Comparison of ENCODE assay signal across 10 cellular contexts in the genomic region with DNA sequence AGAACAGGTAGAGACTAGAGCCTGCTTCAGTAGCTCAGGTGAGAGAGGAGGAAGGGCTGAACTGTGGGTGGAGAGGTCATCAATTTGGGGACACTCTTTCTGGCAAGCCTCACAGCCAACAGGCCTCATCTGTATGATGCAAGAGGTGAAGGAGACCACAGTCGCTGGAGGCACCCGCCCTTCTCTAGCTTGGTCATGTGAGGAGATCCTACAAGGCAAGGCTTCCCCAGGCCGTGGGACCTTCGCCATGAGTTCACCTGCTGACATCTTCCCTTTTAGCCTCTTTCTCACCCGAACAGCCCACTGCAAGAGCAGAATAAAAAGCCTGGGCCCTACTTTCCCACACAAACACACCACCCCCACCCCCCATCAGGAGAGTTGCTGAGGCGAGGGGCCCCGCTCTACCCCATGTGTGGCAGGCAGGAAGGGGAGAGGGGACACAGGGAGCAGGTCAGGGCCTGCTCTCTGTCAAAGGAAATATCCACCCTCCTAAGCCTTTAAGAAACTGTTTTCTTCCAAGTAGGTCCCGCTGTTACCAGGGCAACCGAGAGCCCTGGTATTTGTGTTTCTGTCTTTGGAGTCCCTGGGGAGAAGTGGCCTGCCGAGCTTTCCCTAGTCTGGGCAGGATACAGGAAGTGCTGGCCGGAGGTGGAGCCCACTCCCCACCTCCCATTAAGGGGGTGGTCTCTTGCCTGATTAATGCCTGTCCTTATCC. TPM values are rescaled to one million over a fixed set of nuclear protein-coding genes. Genes with fewer than 3 reads are reported as not detected.
A peak's percentile ranks its signal among the peaks of the same experiment; 100 is the strongest.
DNase-seq lines count a peak whose midpoint lies in the region; ATAC-seq and TF ChIP-seq lines count a peak whose summit lies in the region.
"Had no signal": no experiment of that assay in that cellular context is flagged by ENCODE, and none has a peak within 500 bp of the region (broad histone marks: within the 10 kb centered on the region; RNA-seq: fewer than 3 reads in every experiment).

No MANE protein-coding gene starts in this region.

- H3K79me1 ChIP-seq in trophoblast cell (ENCODE audit: low read length): peaks cover 12% of the 10 kb centered on the region

- intact Hi-C loops in CD4-positive, alpha-beta T cell (cut with DNase I, micrococcal nuclease): loop anchor here in 1 of 2 experiments (2.0 kb wide), 1 partner anchor 21 kb away; no protein-coding TSS in a partner anchor

- no peaks in the 10 kb centered on the region for H3K27me3 ChIP-seq in CD4-positive, alpha-beta T cell (ENCODE audit: control insufficient read depth, insufficient read depth, low read length)
- H3K27me3 ChIP-seq in SJSA1 (replicated peaks): no peaks in the 10 kb centered on the region
- no peaks in the 10 kb centered on the region for H3K27me3 ChIP-seq in trophoblast cell (ENCODE audit: insufficient read depth, low read length)
- no peaks in the 10 kb centered on the region for H3K27me3 ChIP-seq in foreskin keratinocyte

- H2AFZ ChIP-seq in trophoblast cell (ENCODE audit: insufficient read depth, low read length, poor library complexity): no peak overlapping the region

- peak overlapping the region; percentile 71 for H3K14ac ChIP-seq in trophoblast cell (ENCODE audit: low read length)

- H4K91ac ChIP-seq in trophoblast cell (ENCODE audit: low read depth, low read length): peak overlapping the region; percentile 68

- H3K9me3 Mint-ChIP-seq in CD4-positive, alpha-beta T cell: no peaks in the 10 kb centered on the region
- H3K9me3 Mint-ChIP-seq in glutamatergic neuron (ENCODE audit: unreplicated experiment): no peaks in the 10 kb centered on the region
- H3K9me3 Mint-ChIP-seq: activated naive CD4-positive, alpha-beta T cell treated with anti-CD3 and anti-CD28 coated beads for 36 hours had no signal

- no peak for DNase-seq in CD4-positive, alpha-beta T cell
- peak; percentile 63 to 71 for DNase-seq in SJSA1 (ENCODE audit: low read depth in 1 of 2, low spot score in 2 of 2)
- no peak for DNase-seq in glutamatergic neuron
- DNase-seq in trophoblast cell: no peak
- no peak for DNase-seq in activated naive CD4-positive, alpha-beta T cell treated with anti-CD3 and anti-CD28 coated beads, Interleukin-2, amount 50 U/mL, for 16 hours
- DNase-seq in KG1 (lab: John Stamatoyannopoulos, UW): no peak
- no peak for DNase-seq in foreskin keratinocyte
- DNase-seq: activated naive CD4-positive, alpha-beta T cell treated with anti-CD3 and anti-CD28 coated beads for 36 hours; OCI-M1 had no signal

- no peak overlapping the region for H3K4ac ChIP-seq in trophoblast cell (ENCODE audit: low read depth, low read length)

- no peaks in the 10 kb centered on the region for H3K36me3 Mint-ChIP-seq in CD4-positive, alpha-beta T cell (ENCODE audit: low read depth)
- H3K36me3 Mint-ChIP-seq in glutamatergic neuron (ENCODE audit: unreplicated experiment): no peaks in the 10 kb centered on the region

- peaks cover 2% of the 10 kb centered on the region for H3K79me2 ChIP-seq in trophoblast cell (ENCODE audit: control insufficient read depth, insufficient read depth, low read length, poor library complexity)

- peaks cover 45% of the 10 kb centered on the region for H3K4me1 Mint-ChIP-seq in CD4-positive, alpha-beta T cell (ENCODE audit: low read depth)
- peaks cover 12% of the 10 kb centered on the region for H3K4me1 Mint-ChIP-seq in glutamatergic neuron (ENCODE audit: low read depth, unreplicated experiment)

- H3K4me1 ChIP-seq in SJSA1 (replicated peaks): peaks cover 39% of the 10 kb centered on the region
- H3K4me1 ChIP-seq in trophoblast cell (ENCODE audit: control insufficient read depth in 1 of 2, insufficient read depth in 2 of 2, low read length in 2 of 2): peaks cover 35 to 50% of the 10 kb centered on the region in 2 experiments
- no peaks in the 10 kb centered on the region for H3K4me1 ChIP-seq in foreskin keratinocyte

- peak overlapping the region; percentile 19 for H2AK5ac ChIP-seq in trophoblast cell (ENCODE audit: low read length)

- H3K9ac ChIP-seq in trophoblast cell (ENCODE audit: low read length): no peak overlapping the region

- peak overlapping the region; percentile 39 for H3K4me2 ChIP-seq in trophoblast cell (ENCODE audit: low read length)

- POLR2A ChIA-PET in CD4-positive, alpha-beta T cell (lab: Charles Lee): no interaction called here

- no peak for ATAC-seq in CD4-positive, alpha-beta T cell (ENCODE audit: poor library complexity)
- no peak for ATAC-seq in GM19455 (IDR thresholded peaks at IDR 0.05; ENCODE audit: unreplicated experiment)
- no peak for ATAC-seq in foreskin keratinocyte

- H3K36me3 ChIP-seq in SJSA1: no peaks in the 10 kb centered on the region
- no peaks in the 10 kb centered on the region for H3K36me3 ChIP-seq in trophoblast cell (ENCODE audit: control insufficient read depth in 1 of 2, insufficient read depth in 2 of 2, low read length in 2 of 2)

- H3K27ac Mint-ChIP-seq in CD4-positive, alpha-beta T cell: peak overlapping the region; percentile 84
- H3K27ac Mint-ChIP-seq in glutamatergic neuron (ENCODE audit: unreplicated experiment): peak overlapping the region; percentile 3
- H3K27ac Mint-ChIP-seq: activated naive CD4-positive, alpha-beta T cell treated with anti-CD3 and anti-CD28 coated beads for 36 hours had no signal

- no peak overlapping the region for H3K18ac ChIP-seq in trophoblast cell (ENCODE audit: low read length)

- H2BK5ac ChIP-seq in trophoblast cell (ENCODE audit: low read depth, low read length, poor library complexity): peak overlapping the region; percentile 27

- peak overlapping the region; percentile 60 for H2BK120ac ChIP-seq in trophoblast cell (ENCODE audit: insufficient read depth, low read length, poor library complexity)

- peak overlapping the region; percentile 26 for H4K12ac ChIP-seq in trophoblast cell (ENCODE audit: low read depth, low read length)

- no peak overlapping the region for H3K27ac ChIP-seq in CD4-positive, alpha-beta T cell (ENCODE audit: low read depth, low read length)
- H3K27ac ChIP-seq in SJSA1 (peak overlapping the region; percentile 43; the same call in 1 of the 2 replicates), trophoblast cell (ENCODE audit: low read depth, low read length) (peak overlapping the region; percentile 86), foreskin keratinocyte (no peak overlapping the region)

- CTCF ChIA-PET in CD4-positive, alpha-beta T cell (lab: Charles Lee): no interaction called here

- H3K4me3 Mint-ChIP-seq in CD4-positive, alpha-beta T cell: no peak overlapping the region
- H3K4me3 Mint-ChIP-seq in glutamatergic neuron (ENCODE audit: unreplicated experiment): peak overlapping the region; percentile 0
- H3K4me3 Mint-ChIP-seq: activated naive CD4-positive, alpha-beta T cell treated with anti-CD3 and anti-CD28 coated beads for 36 hours had no signal

- H3K4me3 ChIP-seq in SJSA1 (no peak overlapping the region), trophoblast cell (ENCODE audit: low read depth, low read length) (no peak overlapping the region)

- H3K23ac ChIP-seq in trophoblast cell (ENCODE audit: low read length): no peak overlapping the region

- H2BK12ac ChIP-seq in trophoblast cell (ENCODE audit: low read length): peak overlapping the region; percentile 66

- no peak for TF ChIP-seq CTCF in CD4-positive, alpha-beta T cell (IDR thresholded peaks at IDR 0.05)
- TF ChIP-seq CTCF in glutamatergic neuron (IDR thresholded peaks at IDR 0.05; ENCODE audit: partially characterized antibody, unreplicated experiment) (no peak), foreskin keratinocyte (conservative IDR thresholded peaks at IDR 0.05) (no peak)

- H4K8ac ChIP-seq in trophoblast cell (ENCODE audit: low read depth, low read length): peak overlapping the region; percentile 71

- no peaks in the 10 kb centered on the region for H3K9me3 ChIP-seq in CD4-positive, alpha-beta T cell (ENCODE audit: control insufficient read depth, low read length)
- H3K9me3 ChIP-seq in SJSA1 (replicated peaks): no peaks in the 10 kb centered on the region
- no peaks in the 10 kb centered on the region for H3K9me3 ChIP-seq in trophoblast cell (ENCODE audit: insufficient read depth, low read depth, low read length)

- WGBS in trophoblast cell (ENCODE audit: extremely low coverage, insufficient coverage, insufficient read length): no CpG with 5 or more reads among the region's 11 CpGs

- peaks cover 6% of the 10 kb centered on the region for H3K27me3 Mint-ChIP-seq in CD4-positive, alpha-beta T cell
- H3K27me3 Mint-ChIP-seq in glutamatergic neuron (ENCODE audit: unreplicated experiment): peaks cover 2% of the 10 kb centered on the region

RNA-seq across cellular contexts. Expression of gene RTL5, which starts 8.1 kb away (rescaled TPM):
- 1 to 10 TPM; 1.1 to 1.2 TPM for total RNA-seq in CD4-positive, alpha-beta T cell
- 1.5 and 1.8 TPM in 2 replicates for total RNA-seq in SJSA1 (2014; rRNA removed; shearing (Covaris generic))
- total RNA-seq in glutamatergic neuron (ENCODE audit: unreplicated experiment) (18.2 TPM), foreskin keratinocyte (0.14 TPM in 2 replicates)
- 5.1 and 5.4 TPM in 2 replicates for polyA plus RNA-seq in trophoblast cell (2013)
- 0.14 and 0.15 TPM in 2 replicates for polyA plus RNA-seq in foreskin keratinocyte

RNA-seq across cellular contexts. Expression of gene PIN4, which starts 57.9 kb away (rescaled TPM):
- total RNA-seq in CD4-positive, alpha-beta T cell: 1 to 10 TPM in 1 of 2 experiments, under 1 TPM in 1; 0.92 to 1.2 TPM
- total RNA-seq in SJSA1 (2014; rRNA removed; shearing (Covaris generic)): 5.3 and 7.2 TPM in 2 replicates
- total RNA-seq in glutamatergic neuron (ENCODE audit: unreplicated experiment): 19.5 TPM
- 23.5 and 26.8 TPM in 2 replicates for polyA plus RNA-seq in trophoblast cell (2013)
- 22.2 and 23.5 TPM in 2 replicates for total RNA-seq in foreskin keratinocyte
- 36.7 and 41.5 TPM in 2 replicates for polyA plus RNA-seq in foreskin keratinocyte

Comparison
In these comparisons a context has a peak if more than half of its experiments do, and no peak if none do; other contexts are left out.
1. DNase-seq: peak in SJSA1 (2 of 2); none in CD4-positive, alpha-beta T cell (0 of 10), glutamatergic neuron (single experiment), trophoblast cell (0 of 2), activated naive CD4-positive, alpha-beta T cell treated with anti-CD3 and anti-CD28 coated beads, Interleukin-2, amount 50 U/mL, for 16 hours (single experiment), KG1 (single experiment) and foreskin keratinocyte (0 of 2).
2. H3K27ac ChIP-seq: peak in SJSA1 (single experiment) and trophoblast cell (single experiment); none in CD4-positive, alpha-beta T cell (single experiment) and foreskin keratinocyte (single experiment).